In the genomic region with DNA sequence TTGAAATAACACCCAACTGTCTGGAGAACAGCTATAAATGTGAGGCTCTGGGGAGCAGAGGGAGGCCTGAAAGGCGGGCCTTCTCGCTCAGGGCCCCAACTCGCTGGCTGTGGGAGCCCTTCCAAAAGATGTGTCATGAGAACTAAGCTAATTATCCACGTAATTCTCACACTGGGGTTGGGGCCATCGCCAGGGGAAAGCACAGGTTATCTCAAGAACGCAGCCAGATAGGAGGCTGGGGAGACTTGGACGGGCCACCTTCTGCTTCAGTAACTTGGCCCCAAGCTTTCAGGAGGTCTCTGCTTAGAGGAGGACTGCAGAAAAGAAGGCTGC, we compare ENCODE assay signal across 8 cellular contexts. TPM values are rescaled to one million over a fixed set of nuclear protein-coding genes. Genes with fewer than 3 reads are reported as not detected.
DNase-seq lines count a peak whose midpoint lies in the region; ATAC-seq and TF ChIP-seq lines count a peak whose summit lies in the region.

No MANE protein-coding gene starts in this region.

- no peak overlapping the region for H3K27ac ChIP-seq in cardiac muscle cell
- peak overlapping the region; percentile 98 to 99 for H3K27ac ChIP-seq in breast epithelium
- H3K27ac ChIP-seq in thoracic aorta, result peak overlapping the region; percentile 97 to 100
- H3K27ac ChIP-seq in MM.1S (ENCODE audit: low read length), result no peak overlapping the region

- H3K79me2 ChIP-seq in MM.1S (ENCODE audit: low read length), result no peaks in the 10 kb centered on the region

- TF ChIP-seq POLR2A in breast epithelium (IDR thresholded peaks at IDR 0.05) (no peak), lower leg skin (IDR thresholded peaks at IDR 0.05) (no peak)

- TF ChIP-seq CTCF in cardiac muscle cell (IDR thresholded peaks at IDR 0.05; ENCODE audit: low read depth, low read length), result no peak
- TF ChIP-seq CTCF in breast epithelium (IDR thresholded peaks at IDR 0.05), result no peak
- no peak for TF ChIP-seq CTCF in lower leg skin (IDR thresholded peaks at IDR 0.05)
- TF ChIP-seq CTCF in thoracic aorta (IDR thresholded peaks at IDR 0.05), result no peak
- TF ChIP-seq CTCF in MM.1S (IDR thresholded peaks at IDR 0.05; ENCODE audit: low read length), result no peak

- H3K9me3 ChIP-seq in cardiac muscle cell (ENCODE audit: low read depth) (no peaks in the 10 kb centered on the region), breast epithelium (no peaks in the 10 kb centered on the region), thoracic aorta (no peaks in the 10 kb centered on the region), MM.1S (replicated peaks; ENCODE audit: insufficient read depth, low read length) (no peaks in the 10 kb centered on the region)

- DNase-seq in cardiac muscle cell (ENCODE audit: low read depth in 1 of 2, low spot score in 1 of 2) (peak in 1 of 2 donors; percentile 86), cardiac septum (ENCODE audit: low spot score) (no peak), breast epithelium (ENCODE audit: low spot score in 2 of 2) (peak in 1 of 2 donors; percentile 72), lower leg skin (ENCODE audit: low spot score in 2 of 2) (peak; percentile 88 to 97), thoracic aorta (ENCODE audit: low spot score) (peak; percentile 72), MM.1S (no peak), DMS79 treated with DMSO at 0.1 percent for 48 hours (lab: John Stamatoyannopoulos, UW) (no peak)

- H3K27me3 ChIP-seq in cardiac muscle cell (peaks cover 9% of the 10 kb centered on the region), breast epithelium (no peaks in the 10 kb centered on the region), thoracic aorta (replicated peaks; ENCODE audit: insufficient read depth) (no peaks in the 10 kb centered on the region), MM.1S (replicated peaks; ENCODE audit: insufficient read depth, low read length) (peaks cover 28% of the 10 kb centered on the region)

- WGBS in lower leg skin, 2 donors, result 6 to 10% methylated on average over 7 of the region's 7 CpGs

- peak; percentile 4 for ATAC-seq in thoracic aorta (ENCODE audit: insufficient number of reproducible peaks, low FRiP score, low read depth)
- ATAC-seq in HG03571 (IDR thresholded peaks at IDR 0.05; ENCODE audit: unreplicated experiment), result no peak

- H3K4me1 ChIP-seq in cardiac muscle cell (ENCODE audit: low read depth), result peaks cover 9% of the 10 kb centered on the region
- H3K4me1 ChIP-seq in breast epithelium, result peaks cover 3 to 7% of the 10 kb centered on the region in 2 donors
- H3K4me1 ChIP-seq in thoracic aorta (ENCODE audit: control insufficient read depth in 1 of 2, low read depth in 2 of 2), result peaks cover 26 to 40% of the 10 kb centered on the region in 2 donors
- H3K4me1 ChIP-seq in MM.1S (ENCODE audit: low read length), result no peaks in the 10 kb centered on the region

- no peaks in the 10 kb centered on the region for H4K20me1 ChIP-seq in MM.1S (ENCODE audit: insufficient read depth, low read length)

- intact Hi-C loops in cardiac septum (cut with DNase I), result loop anchor here (2.0 to 10.0 kb wide), 4 partner anchors 62 to 405 kb away; no protein-coding TSS in a partner anchor
- intact Hi-C loops in breast epithelium (cut with DNase I; ENCODE audit: low total_unique reads), result loop anchor here (5.0 to 10.0 kb wide), 2 partner anchors 177 to 245 kb away; no protein-coding TSS in a partner anchor
- intact Hi-C loops in lower leg skin (cut with DNase I; ENCODE audit: low total_unique reads), result loop anchor here (10.0 kb wide), 2 partner anchors 75 to 255 kb away; no protein-coding TSS in a partner anchor

- peak overlapping the region; percentile 52 for H3K4me3 ChIP-seq in cardiac muscle cell
- peak overlapping the region; percentile 89 to 99 (median 95) for H3K4me3 ChIP-seq in breast epithelium
- peak overlapping the region; percentile 87 for H3K4me3 ChIP-seq in lower leg skin (ENCODE audit: low read depth, poor library complexity, severe bottlenecking)
- peak overlapping the region; percentile 94 for H3K4me3 ChIP-seq in thoracic aorta
- H3K4me3 ChIP-seq in MM.1S (ENCODE audit: low read length), result no peak overlapping the region

- H3K36me3 ChIP-seq in cardiac muscle cell, result no peaks in the 10 kb centered on the region
- H3K36me3 ChIP-seq in breast epithelium, result no peaks in the 10 kb centered on the region
- peaks cover 12% of the 10 kb centered on the region for H3K36me3 ChIP-seq in thoracic aorta
- no peaks in the 10 kb centered on the region for H3K36me3 ChIP-seq in MM.1S (replicated peaks; ENCODE audit: insufficient read depth, low read length)

- no peak overlapping the region for H3K4me2 ChIP-seq in MM.1S (ENCODE audit: low read depth, low read length)

- no peaks in the 10 kb centered on the region for H3F3A ChIP-seq in MM.1S (ENCODE audit: insufficient read depth, low read length)

- no peaks in the 10 kb centered on the region for H3K9me2 ChIP-seq in MM.1S (replicated peaks; ENCODE audit: insufficient read depth, low read length)

- H2AFZ ChIP-seq in MM.1S (ENCODE audit: low read length), result no peak overlapping the region

- no peak overlapping the region for H3K9ac ChIP-seq in MM.1S (ENCODE audit: low read length)

RNA-seq across cellular contexts. Expression of gene PXDC1, which starts 1.6 kb away (rescaled TPM):
- total RNA-seq in cardiac muscle cell (11.8 and 16.1 TPM in 2 replicates), cardiac septum (31.7 TPM), breast epithelium (100 to 1,000 TPM in 1 of 3 donors, 10 to 100 TPM in 2; 86.2 to 122 (median 88.0) TPM), lower leg skin (100 to 1,000 TPM in 1 of 4 donors, 10 to 100 TPM in 3; 58.4 to 103 (median 72.4) TPM), thoracic aorta (100 to 1,000 TPM; 406 to 488 TPM)
- polyA plus RNA-seq in cardiac muscle cell, result 11.4 and 12.3 TPM in 2 replicates

Comparison
In these comparisons a context has a peak if more than half of its experiments do, and no peak if none do; other contexts are left out.
1. DNase-seq: peak in lower leg skin (2 of 2) and thoracic aorta (single experiment); none in cardiac septum (single experiment), MM.1S (single experiment) and DMS79 treated with DMSO at 0.1 percent for 48 hours (single experiment).
2. H3K27ac ChIP-seq: peak in breast epithelium (2 of 2) and thoracic aorta (2 of 2); none in cardiac muscle cell (single experiment) and MM.1S (single experiment).